Comparison of ENCODE assay signal across 1 cellular context in the genomic region with DNA sequence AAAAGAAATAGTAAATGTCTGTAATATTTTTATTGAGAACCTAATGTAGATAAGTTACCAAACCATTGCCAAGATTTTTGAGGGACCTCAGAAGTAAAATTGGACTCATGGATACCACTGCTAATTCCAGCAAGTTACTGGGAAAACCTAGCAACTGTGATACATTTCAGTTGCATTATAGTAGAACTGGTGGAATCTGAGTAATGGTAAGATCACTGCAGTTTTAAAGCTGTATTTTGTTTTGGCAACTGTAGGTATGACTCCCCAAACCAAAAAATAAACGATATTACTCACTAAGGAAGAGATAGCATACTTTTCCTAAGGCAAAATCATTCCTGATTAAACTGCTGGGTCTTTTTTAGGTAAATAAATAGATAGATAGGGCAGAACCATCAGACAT.
TF ChIP-seq lines count a peak whose summit lies in the region.

No MANE protein-coding gene starts in this region.

TF ChIP-seq in IMR-90, 13 proteins besides CTCF, POLR2A, EP300 and RAD21 (continued from another document):
- TF ChIP-seq RCOR1 (IDR thresholded peaks at IDR 0.05; ENCODE audit: insufficient replicate concordance, low read length) (no peak), RFX5 (IDR thresholded peaks at IDR 0.05; ENCODE audit: low read depth, low read length) (no peak), MXI1 (IDR thresholded peaks at IDR 0.05; ENCODE audit: borderline replicate concordance, low read depth, low read length) (no peak), MAFK (IDR thresholded peaks at IDR 0.05; ENCODE audit: low read depth, low read length) (no peak), NFE2L2 (IDR thresholded peaks at IDR 0.05; ENCODE audit: low read depth, low read length) (no peak), FOS (IDR thresholded peaks at IDR 0.05; ENCODE audit: low read depth, low read length) (no peak), CHD1 (IDR thresholded peaks at IDR 0.05; ENCODE audit: low read depth, low read length) (no peak)
